Comparison of ENCODE assay signal across 9 cellular contexts in the genomic region with DNA sequence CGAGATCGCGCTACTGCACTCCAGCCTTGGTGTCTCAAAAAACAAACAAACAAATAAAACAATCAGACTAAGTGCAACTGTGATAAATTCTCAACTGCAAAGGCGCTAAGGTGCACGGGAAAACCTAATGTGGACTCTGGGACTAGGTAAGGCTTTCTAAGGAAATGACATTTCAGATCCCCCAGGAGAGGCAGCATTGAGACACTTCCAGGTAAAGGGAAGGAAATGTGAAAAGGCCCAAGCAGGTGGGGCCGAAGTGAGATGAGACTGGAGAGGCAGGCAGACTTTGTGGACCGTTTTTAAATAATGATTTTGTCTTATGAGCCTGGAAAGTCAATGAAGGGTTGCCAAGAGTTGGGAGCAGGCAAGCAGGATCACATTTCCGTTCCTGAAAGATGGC. TPM values are rescaled to one million over a fixed set of nuclear protein-coding genes. Genes with fewer than 3 reads are reported as not detected.
A peak's percentile ranks its signal among the peaks of the same experiment; 100 is the strongest.
DNase-seq lines count a peak whose midpoint lies in the region; ATAC-seq, FAIRE-seq and TF ChIP-seq lines count a peak whose summit lies in the region.
"Had no signal": no experiment of that assay in that cellular context is flagged by ENCODE, and none has a peak within 500 bp of the region (broad histone marks: within the 10 kb centered on the region; RNA-seq: fewer than 3 reads in every experiment).

No MANE protein-coding gene starts in this region.

- H3F3A ChIP-seq in PC-9 (ENCODE audit: insufficient read depth, low read depth) = peaks cover 26% of the 10 kb centered on the region

- no peak overlapping the region for H3K27ac ChIP-seq in C4-2B
- H3K27ac ChIP-seq in PC-9 = peak overlapping the region; percentile 83
- no peak overlapping the region for H3K27ac ChIP-seq in small intestine (ENCODE audit: low read depth in 1 of 2, low read length in 1 of 2)

- H3K4me3 ChIP-seq in PC-9 (peak overlapping the region; percentile 23; the same call in 1 of the 2 replicates), small intestine (ENCODE audit: low read depth in 1 of 2, low read length in 2 of 2) (no peak overlapping the region)

- H3K27me3 ChIP-seq in PC-9 (ENCODE audit: insufficient read depth, low read depth) = no peaks in the 10 kb centered on the region
- H3K27me3 ChIP-seq in small intestine (ENCODE audit: control insufficient read depth in 2 of 2, insufficient read depth in 2 of 2, low read length in 2 of 2) = peaks cover 0 to 7% of the 10 kb centered on the region in 2 donors

- no peaks in the 10 kb centered on the region for H3K9me2 ChIP-seq in PC-9 (ENCODE audit: insufficient read depth)

- H3K4me1 ChIP-seq in PC-9 (replicated peaks; ENCODE audit: insufficient read depth) = peaks cover 32% of the 10 kb centered on the region
- H3K4me1 ChIP-seq in small intestine (ENCODE audit: control insufficient read depth in 2 of 2, insufficient read depth in 1 of 2, low read depth in 1 of 2, low read length in 1 of 2) = peaks cover 0 to 4% of the 10 kb centered on the region in 2 donors

- no peak for ATAC-seq in esophagus mucosa

- H4K20me1 ChIP-seq in PC-9 (ENCODE audit: insufficient read depth) = no peaks in the 10 kb centered on the region

- intact Hi-C loops in PC-9 (cut with micrococcal nuclease; ENCODE audit: unreplicated experiment) = loop anchor here (2.0 to 10.0 kb wide), 5 partner anchors 85 to 931 kb away; a partner anchor contains a TSS

- WGBS in small intestine, 3 donors = 72 to 84% (median 73%) methylated on average over 8 of the region's 8 CpGs

- POLR2A ChIA-PET in PC-9 (lab: Charles Lee; ENCODE audit: unreplicated experiment) = interaction anchor here (0.6 kb wide), 1 partner anchor 86 kb away, joined by 6 read pairs; a partner anchor contains a TSS

- no TSS peak for BruUV-seq in PC-9 (replicated peaks; lab: Mats Ljungman, UMichigan)

- H3K36me3 ChIP-seq in PC-9 (ENCODE audit: low read depth) (no peaks in the 10 kb centered on the region), small intestine (ENCODE audit: control insufficient read depth in 2 of 2, insufficient read depth in 2 of 2, low read length in 2 of 2) (no peaks in the 10 kb centered on the region)

- H2AFZ ChIP-seq in PC-9 = peak overlapping the region; percentile 34; the same call in 1 of the 2 replicates

- CTCF ChIA-PET in PC-9 (lab: Charles Lee) = interaction anchor here (1.1 kb wide), 1 partner anchor 257 kb away, joined by 4 read pairs; no protein-coding TSS in a partner anchor

- no peaks in the 10 kb centered on the region for H3K79me2 ChIP-seq in PC-9 (ENCODE audit: low read depth)

- DNase-seq in DMS79 treated with DMSO at 0.1 percent for 48 hours (lab: John Stamatoyannopoulos, UW) (peak; percentile 76), PC-9 (no peak), iPS-NIHi7 (ENCODE audit: extremely low spot score) (peak; percentile 62), small intestine (no peak), glomerular visceral epithelial cell (ENCODE audit: extremely low spot score) (no peak)
- DNase-seq: NCI-H226; stimulated activated naive CD4-positive, alpha-beta T cell treated with Interleukin-2 at 50 U/mL for 16 hours had no signal

- H3K4me2 ChIP-seq in PC-9 = peak overlapping the region; percentile 71

- TF ChIP-seq CTCF in C4-2B (conservative IDR thresholded peaks at IDR 0.05) (peak; percentile 36), PC-9 (conservative IDR thresholded peaks at IDR 0.05) (peak; percentile 11; the same call in 1 of the 2 replicates)

- H3K9me3 ChIP-seq in PC-9 (ENCODE audit: insufficient read depth, low read depth) = no peaks in the 10 kb centered on the region
- H3K9me3 ChIP-seq in small intestine (ENCODE audit: control insufficient read depth, low read depth) = no peaks in the 10 kb centered on the region

- no peak for FAIRE-seq in small intestine (lab: Jason Lieb, UNC)

RNA-seq across cellular contexts. Expression of a gene that starts 1.9 kb away (rescaled TPM):
- total RNA-seq in PC-9 (2021) (0.44 and 1.4 TPM in 2 replicates), esophagus mucosa (0.76 TPM)
- polyA plus RNA-seq in small intestine = 1 to 10 TPM in 1 of 3 donors, under 1 TPM in 1, not detected in 1; 0.27 to 3.7 TPM

Comparison
In these comparisons a context has a peak if more than half of its experiments do, and no peak if none do; other contexts are left out.
1. DNase-seq: peak in DMS79 treated with DMSO at 0.1 percent for 48 hours (single experiment) and iPS-NIHi7 (single experiment); none in PC-9 (0 of 2), small intestine (single experiment) and glomerular visceral epithelial cell (single experiment).